Comparison of ENCODE assay signal across 9 cellular contexts in the genomic region with DNA sequence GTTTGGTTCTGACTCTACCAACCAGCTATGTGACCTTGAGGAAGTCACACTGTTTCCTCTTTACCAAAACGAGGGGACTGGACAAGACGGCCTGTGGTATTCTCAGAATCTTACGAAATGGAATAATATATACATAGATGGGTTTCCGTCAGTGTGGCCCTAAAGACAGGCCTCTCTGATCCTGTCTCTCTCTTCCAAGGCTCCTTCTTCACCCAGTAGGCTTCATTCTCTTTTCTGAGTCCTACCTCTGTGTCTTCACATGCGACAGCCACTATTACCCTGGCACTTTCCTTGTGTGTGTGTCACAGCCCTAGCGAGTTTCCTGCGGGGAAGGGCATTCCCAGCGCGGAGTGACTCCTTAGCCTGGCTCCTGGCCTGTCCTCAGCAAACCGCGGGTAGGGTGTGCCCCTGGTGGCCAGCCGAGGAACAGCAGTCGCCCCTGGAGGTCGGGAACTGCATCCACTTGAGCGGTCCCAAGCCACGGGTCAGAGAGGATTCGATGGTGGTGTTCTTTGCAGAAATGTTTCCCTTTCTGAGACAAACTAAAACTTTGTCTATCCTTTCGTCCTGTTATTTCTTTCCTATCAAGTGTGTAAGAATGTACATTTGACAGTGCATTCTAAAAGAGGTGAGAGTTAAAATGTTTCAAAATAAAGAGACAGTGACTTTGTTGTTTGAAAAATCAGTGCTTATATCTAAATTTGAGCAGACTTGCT.
DNase-seq lines count a peak whose midpoint lies in the region; ATAC-seq and TF ChIP-seq lines count a peak whose summit lies in the region.
"Had no signal": no experiment of that assay in that cellular context is flagged by ENCODE, and none has a peak within 500 bp of the region (broad histone marks: within the 10 kb centered on the region; RNA-seq: fewer than 3 reads in every experiment).

No MANE protein-coding gene starts in this region.

- H3K36me3 Mint-ChIP-seq in Caco-2 (ENCODE audit: insufficient read depth, unreplicated experiment) = no peaks in the 10 kb centered on the region
- H3K36me3 Mint-ChIP-seq in activated CD8-positive, alpha-beta T cell treated with anti-CD3 and anti-CD28 coated beads, Interleukin-2, amount 10 ng/mL, durations not matched to agents 7 days and 5 days (ENCODE audit: low read depth) = no peaks in the 10 kb centered on the region

- intact Hi-C loops in Caco-2 (cut with micrococcal nuclease; ENCODE audit: unreplicated experiment) = no loop called here

- H3K36me3 ChIP-seq in Caco-2 (ENCODE audit: control insufficient read depth, insufficient read depth, low read length) = no peaks in the 10 kb centered on the region

- no peak overlapping the region for H3K4me3 Mint-ChIP-seq in Caco-2 (ENCODE audit: unreplicated experiment)
- H3K4me3 Mint-ChIP-seq in activated CD8-positive, alpha-beta T cell treated with anti-CD3 and anti-CD28 coated beads, Interleukin-2, amount 10 ng/mL, durations not matched to agents 7 days and 5 days = no peak overlapping the region

- CTCF ChIA-PET in Caco-2 (lab: Charles Lee) = no interaction called here
- CTCF ChIA-PET in activated CD8-positive, alpha-beta T cell treated with anti-CD3 and anti-CD28 coated beads, Interleukin-2, amount 10 ng/mL, durations not matched to agents 7 days and 5 days (lab: Charles Lee) = interaction anchor here (1.3 kb wide), 1 partner anchor 9 kb away, joined by 3 read pairs; no protein-coding TSS in a partner anchor

- H3K9me3 ChIP-seq in Caco-2 = no peaks in the 10 kb centered on the region
- H3K9me3 ChIP-seq: SJSA1 had no signal

- POLR2A ChIA-PET in Caco-2 (lab: Charles Lee) = no interaction called here
- POLR2A ChIA-PET in activated CD8-positive, alpha-beta T cell treated with anti-CD3 and anti-CD28 coated beads, Interleukin-2, amount 10 ng/mL, durations not matched to agents 7 days and 5 days (lab: Charles Lee) = no interaction called here

- H3K27ac Mint-ChIP-seq in Caco-2 (ENCODE audit: unreplicated experiment) = no peak overlapping the region
- H3K27ac Mint-ChIP-seq in activated CD8-positive, alpha-beta T cell treated with anti-CD3 and anti-CD28 coated beads, Interleukin-2, amount 10 ng/mL, durations not matched to agents 7 days and 5 days = no peak overlapping the region

- no peaks in the 10 kb centered on the region for H3K27me3 Mint-ChIP-seq in Caco-2 (ENCODE audit: insufficient read depth, unreplicated experiment)
- H3K27me3 Mint-ChIP-seq in activated CD8-positive, alpha-beta T cell treated with anti-CD3 and anti-CD28 coated beads, Interleukin-2, amount 10 ng/mL, durations not matched to agents 7 days and 5 days (ENCODE audit: low read depth) = peaks cover 22% of the 10 kb centered on the region

- H3K4me1 ChIP-seq in Caco-2 = no peaks in the 10 kb centered on the region; the same call in 1 of the 2 replicates

- DNase-seq in Caco-2 (peak; percentile 53 to 74), NCI-H526 treated with DMSO at 0.1 percent for 48 hours (lab: John Stamatoyannopoulos, UW) (peak; percentile 17), epithelial cell of esophagus (ENCODE audit: low read depth) (peak; percentile 72), middle frontal gyrus (ENCODE audit: extremely low spot score, low spot score) (peak; percentile 20), UCSD-AML1 (lab: John Stamatoyannopoulos, UW; ENCODE audit: unreplicated experiment) (no peak)
- DNase-seq in activated CD8-positive, alpha-beta T cell treated with anti-CD3 and anti-CD28 coated beads, Interleukin-2, amount 10 ng/mL, durations not matched to agents 7 days and 5 days = peak; percentile 62
- peak; percentile 39 to 58 for DNase-seq in stimulated activated CD8-positive, alpha-beta memory T cell treated with anti-CD3 and anti-CD28 coated beads, Interleukin-2, amount 100 ng/mL, for 48 hours (ENCODE audit: low read depth in 2 of 2)

- no peaks in the 10 kb centered on the region for H3K9me3 Mint-ChIP-seq in Caco-2 (ENCODE audit: unreplicated experiment)
- no peaks in the 10 kb centered on the region for H3K9me3 Mint-ChIP-seq in activated CD8-positive, alpha-beta T cell treated with anti-CD3 and anti-CD28 coated beads, Interleukin-2, amount 10 ng/mL, durations not matched to agents 7 days and 5 days (ENCODE audit: insufficient read depth)

- H3K4me3 ChIP-seq in Caco-2 (ENCODE audit: low read depth, low read length) (no peak overlapping the region), epithelial cell of esophagus (ENCODE audit: low read length) (no peak overlapping the region)
- H3K4me3 ChIP-seq: SJSA1 had no signal

- TF ChIP-seq CTCF in Caco-2 (IDR thresholded peaks at IDR 0.05; ENCODE audit: insufficient read depth in 1 of 2, low read depth in 1 of 2, low read length in 1 of 2, severe bottlenecking in 1 of 2, unreplicated experiment in 1 of 2) = peak; percentile 62 to 73
- TF ChIP-seq CTCF in epithelial cell of esophagus (IDR thresholded peaks at IDR 0.05; ENCODE audit: insufficient read depth, low read depth, low read length, missing control alignments) = peak; percentile 93

- H3K27me3 ChIP-seq in Caco-2 (replicated peaks; ENCODE audit: control insufficient read depth, insufficient read depth, low read length) = no peaks in the 10 kb centered on the region
- H3K27me3 ChIP-seq: SJSA1 had no signal

- BruUV-seq in Caco-2 (replicated peaks; lab: Mats Ljungman, UMichigan) = no TSS peak

- H3K4me1 Mint-ChIP-seq in Caco-2 (ENCODE audit: low read depth, unreplicated experiment) = no peaks in the 10 kb centered on the region
- no peaks in the 10 kb centered on the region for H3K4me1 Mint-ChIP-seq in activated CD8-positive, alpha-beta T cell treated with anti-CD3 and anti-CD28 coated beads, Interleukin-2, amount 10 ng/mL, durations not matched to agents 7 days and 5 days (ENCODE audit: low read depth)

- ATAC-seq in GM21576 (IDR thresholded peaks at IDR 0.05; ENCODE audit: unreplicated experiment) = peak; percentile 78
- peak; percentile 71 for ATAC-seq in activated CD8-positive, alpha-beta T cell treated with anti-CD3 and anti-CD28 coated beads, Interleukin-2, amount 10 ng/mL, durations not matched to agents 7 days and 5 days
